Comparison of ENCODE assay signal across 27 cellular contexts in the genomic region with DNA sequence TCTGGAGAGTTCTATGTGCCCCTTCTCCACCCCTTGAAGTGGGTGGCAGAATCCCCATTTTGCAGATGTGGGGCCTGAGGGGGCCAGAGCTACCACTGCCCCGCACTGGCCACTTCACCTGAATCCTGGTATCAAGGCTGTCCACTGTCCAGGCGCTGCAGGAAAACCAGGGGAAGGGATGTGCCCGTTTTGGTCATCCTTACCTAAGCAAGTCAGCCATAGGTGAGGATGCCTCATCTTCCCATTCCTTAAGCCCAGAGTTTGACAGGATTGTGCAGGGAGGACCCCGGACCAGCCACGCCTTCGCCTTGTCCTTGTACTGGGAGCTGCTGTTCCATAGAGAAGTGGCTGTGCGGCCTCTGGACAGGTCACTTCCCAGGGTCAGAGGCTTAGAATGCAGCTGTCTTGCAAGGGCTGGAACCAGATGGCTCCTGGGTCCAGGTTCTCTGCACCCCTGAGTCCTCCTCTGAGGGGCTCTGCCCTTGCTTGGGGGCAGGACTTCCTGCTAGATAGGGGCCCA. TPM values are rescaled to one million over a fixed set of nuclear protein-coding genes. Genes with fewer than 3 reads are reported as not detected.
DNase-seq lines count a peak whose midpoint lies in the region; ATAC-seq, FAIRE-seq and TF ChIP-seq lines count a peak whose summit lies in the region.
"Had no signal": no experiment of that assay in that cellular context is flagged by ENCODE, and none has a peak within 500 bp of the region (broad histone marks: within the 10 kb centered on the region; RNA-seq: fewer than 3 reads in every experiment).

No MANE protein-coding gene starts in this region.

- H3K4me3 ChIP-seq in keratinocyte (ENCODE audit: control insufficient read depth in 2 of 3, extremely low read depth in 1 of 3, insufficient read depth in 2 of 3, low read depth in 1 of 3, low read length in 3 of 3): no peak overlapping the region
- H3K4me3 ChIP-seq: cardiac muscle cell, colonic mucosa, transverse colon had no signal

- no peak for ATAC-seq in activated CD8-positive, alpha-beta memory T cell treated with anti-CD3 and anti-CD28 coated beads, Interleukin-2, amount 10 ng/mL, durations not matched to agents 7 days and 5 days
- no peak for ATAC-seq in stimulated activated effector memory CD8-positive, alpha-beta T cell treated with anti-CD3 and anti-CD28 coated beads, Interleukin-12 subunit alpha, Interleukin-12 subunit beta, amount 100 ng/mL, for 72 hours
- ATAC-seq in HG02981 (IDR thresholded peaks at IDR 0.05; ENCODE audit: unreplicated experiment) (no peak), GM21576 (IDR thresholded peaks at IDR 0.05; ENCODE audit: unreplicated experiment) (no peak)
- ATAC-seq: effector memory CD8-positive, alpha-beta T cell; HCT116; T-helper 17 cell had no signal

- no peaks in the 10 kb centered on the region for H3K9me1 ChIP-seq in keratinocyte (ENCODE audit: control insufficient read depth, extremely low read depth, insufficient read depth, low read length)

- peaks cover 10% of the 10 kb centered on the region for H3K4me1 ChIP-seq in keratinocyte (ENCODE audit: control insufficient read depth, extremely low read depth, insufficient read depth, low read length)
- H3K4me1 ChIP-seq: colonic mucosa had no signal

- CTCF ChIA-PET in activated CD8-positive, alpha-beta memory T cell treated with anti-CD3 and anti-CD28 coated beads, Interleukin-2, amount 10 ng/mL, durations not matched to agents 7 days and 5 days (lab: Charles Lee): no interaction called here

- H3K9ac ChIP-seq in keratinocyte (ENCODE audit: control insufficient read depth, extremely low read depth, insufficient read depth, low read length): no peak overlapping the region

- FAIRE-seq in keratinocyte (lab: Jason Lieb, UNC): no peak
- FAIRE-seq: GM12892, TTC549 had no signal

- H3K36me3 ChIP-seq in KOPT-K1 (ENCODE audit: insufficient read depth, low read length): no peaks in the 10 kb centered on the region
- no peaks in the 10 kb centered on the region for H3K36me3 ChIP-seq in keratinocyte (ENCODE audit: control insufficient read depth in 2 of 2, extremely low read depth in 1 of 2, insufficient read depth in 2 of 2, low read length in 2 of 2)
- H3K36me3 ChIP-seq: cardiac muscle cell, colonic mucosa, transverse colon had no signal

- H3K9me3 Mint-ChIP-seq in activated CD8-positive, alpha-beta memory T cell treated with anti-CD3 and anti-CD28 coated beads, Interleukin-2, amount 10 ng/mL, durations not matched to agents 7 days and 5 days (ENCODE audit: low read depth): no peaks in the 10 kb centered on the region
- no peaks in the 10 kb centered on the region for H3K9me3 Mint-ChIP-seq in stimulated activated effector memory CD8-positive, alpha-beta T cell treated with anti-CD3 and anti-CD28 coated beads, Interleukin-12 subunit alpha, Interleukin-12 subunit beta, amount 100 ng/mL, for 72 hours
- H3K9me3 Mint-ChIP-seq: activated naive CD4-positive, alpha-beta T cell treated with anti-CD3 and anti-CD28 coated beads, Interleukin-2, amount 10 ng/mL, durations not matched to agents 7 days and 5 days; effector memory CD8-positive, alpha-beta T cell; memory B cell had no signal

- H3K9me3 ChIP-seq in KOPT-K1 (ENCODE audit: insufficient read depth, low read length, poor library complexity, severe bottlenecking): no peaks in the 10 kb centered on the region
- H3K9me3 ChIP-seq in keratinocyte (ENCODE audit: control insufficient read depth, low read depth, low read length): no peaks in the 10 kb centered on the region
- H3K9me3 ChIP-seq: Caco-2, colonic mucosa, transverse colon had no signal

- H2AFZ ChIP-seq in keratinocyte (ENCODE audit: control insufficient read depth, low read length): peak overlapping the region; percentile 74

- H3K27ac Mint-ChIP-seq in activated CD8-positive, alpha-beta memory T cell treated with anti-CD3 and anti-CD28 coated beads, Interleukin-2, amount 10 ng/mL, durations not matched to agents 7 days and 5 days: no peak overlapping the region
- peak overlapping the region; percentile 81 for H3K27ac Mint-ChIP-seq in stimulated activated effector memory CD8-positive, alpha-beta T cell treated with anti-CD3 and anti-CD28 coated beads, Interleukin-12 subunit alpha, Interleukin-12 subunit beta, amount 100 ng/mL, for 72 hours
- H3K27ac Mint-ChIP-seq: activated naive CD4-positive, alpha-beta T cell treated with anti-CD3 and anti-CD28 coated beads, Interleukin-2, amount 10 ng/mL, durations not matched to agents 7 days and 5 days; memory B cell; T-helper 17 cell had no signal

- dilution Hi-C loops in keratinocyte (cut with MboI; ENCODE audit: extremely low pct_ligation_motif_present, low sequenced_read_pairs): no loop called here

- H3K4me2 ChIP-seq in keratinocyte (ENCODE audit: control insufficient read depth, extremely low read depth, insufficient read depth, low read depth, low read length): peak overlapping the region; percentile 9

- no peaks in the 10 kb centered on the region for H3K27me3 ChIP-seq in keratinocyte (ENCODE audit: control insufficient read depth, extremely low read depth, insufficient read depth, low read length)
- H3K27me3 ChIP-seq: cardiac muscle cell, colonic mucosa, transverse colon had no signal

- H3K27ac ChIP-seq in KOPT-K1 (ENCODE audit: low read depth, low read length, poor library complexity, severe bottlenecking) (peak overlapping the region; percentile 43), keratinocyte (ENCODE audit: control insufficient read depth, insufficient read depth, low read length) (no peak overlapping the region)
- H3K27ac ChIP-seq: cardiac muscle cell, colonic mucosa, transverse colon had no signal

- H3K4me3 Mint-ChIP-seq in activated CD8-positive, alpha-beta memory T cell treated with anti-CD3 and anti-CD28 coated beads, Interleukin-2, amount 10 ng/mL, durations not matched to agents 7 days and 5 days: no peak overlapping the region
- H3K4me3 Mint-ChIP-seq in stimulated activated effector memory CD8-positive, alpha-beta T cell treated with anti-CD3 and anti-CD28 coated beads, Interleukin-12 subunit alpha, Interleukin-12 subunit beta, amount 100 ng/mL, for 72 hours: no peak overlapping the region
- H3K4me3 Mint-ChIP-seq: activated naive CD4-positive, alpha-beta T cell treated with anti-CD3 and anti-CD28 coated beads, Interleukin-2, amount 10 ng/mL, durations not matched to agents 7 days and 5 days; CD14-positive monocyte; effector memory CD8-positive, alpha-beta T cell; memory B cell; T-helper 17 cell had no signal

- DNase-seq in activated CD8-positive, alpha-beta memory T cell treated with anti-CD3 and anti-CD28 coated beads, Interleukin-2, amount 10 ng/mL, durations not matched to agents 7 days and 5 days: peak; percentile 31
- no peak for DNase-seq in activated CD8-positive, alpha-beta memory T cell treated with anti-CD3 and anti-CD28 coated beads, Interleukin-2, amount 50 U/mL, for 48 hours
- DNase-seq in keratinocyte (ENCODE audit: low read depth, low spot score): no peak
- DNase-seq in stimulated activated effector memory CD8-positive, alpha-beta T cell treated with anti-CD3 and anti-CD28 coated beads, Interleukin-12 subunit alpha, Interleukin-12 subunit beta, amount 100 ng/mL, for 72 hours (ENCODE audit: low spot score in 2 of 2): no peak
- DNase-seq in stimulated activated CD4-positive, alpha-beta T cell treated with anti-CD3 and anti-CD28 coated beads, Interleukin-15, amount 100 ng/mL, for 24 hours: no peak
- DNase-seq: 8988T; activated naive CD4-positive, alpha-beta T cell treated with anti-CD3 and anti-CD28 coated beads, Interleukin-2, amount 10 ng/mL, durations not matched to agents 7 days and 5 days; Caco-2; colonic mucosa; DMS53; effector memory CD8-positive, alpha-beta T cell; NCI-H146; NCI-H345; SHP77; stimulated activated CD4-positive, alpha-beta T cell treated with anti-CD3 and anti-CD28 coated beads, Interleukin-12 subunit alpha, Interleukin-12 subunit beta, amount 100 ng/mL, for 4 hours; stimulated activated CD4-positive, alpha-beta T cell treated with anti-CD3 and anti-CD28 coated beads, Interleukin-4, amount 100 ng/mL, for 1 hour; T-helper 17 cell; transverse colon had no signal

- no peaks in the 10 kb centered on the region for H3K36me3 Mint-ChIP-seq in activated CD8-positive, alpha-beta memory T cell treated with anti-CD3 and anti-CD28 coated beads, Interleukin-2, amount 10 ng/mL, durations not matched to agents 7 days and 5 days
- no peaks in the 10 kb centered on the region for H3K36me3 Mint-ChIP-seq in stimulated activated effector memory CD8-positive, alpha-beta T cell treated with anti-CD3 and anti-CD28 coated beads, Interleukin-12 subunit alpha, Interleukin-12 subunit beta, amount 100 ng/mL, for 72 hours
- H3K36me3 Mint-ChIP-seq: activated naive CD4-positive, alpha-beta T cell treated with anti-CD3 and anti-CD28 coated beads, Interleukin-2, amount 10 ng/mL, durations not matched to agents 7 days and 5 days; memory B cell had no signal

- H4K20me1 ChIP-seq in keratinocyte (ENCODE audit: control insufficient read depth, extremely low read depth, insufficient read depth, low read length): no peaks in the 10 kb centered on the region

- no peak for TF ChIP-seq CTCF in keratinocyte (optimal IDR thresholded peaks at IDR 0.05 in 1 of 3, IDR thresholded peaks at IDR 0.05 in 1 of 3, conservative IDR thresholded peaks at IDR 0.05 in 1 of 3; ENCODE audit: extremely low read depth in 1 of 3, insufficient read depth in 2 of 3, low read length in 3 of 3)

- no peaks in the 10 kb centered on the region for H3K27me3 Mint-ChIP-seq in activated CD8-positive, alpha-beta memory T cell treated with anti-CD3 and anti-CD28 coated beads, Interleukin-2, amount 10 ng/mL, durations not matched to agents 7 days and 5 days
- H3K27me3 Mint-ChIP-seq: effector memory CD8-positive, alpha-beta T cell had no signal

- peaks cover 25% of the 10 kb centered on the region for H3K4me1 Mint-ChIP-seq in activated CD8-positive, alpha-beta memory T cell treated with anti-CD3 and anti-CD28 coated beads, Interleukin-2, amount 10 ng/mL, durations not matched to agents 7 days and 5 days
- H3K4me1 Mint-ChIP-seq in stimulated activated effector memory CD8-positive, alpha-beta T cell treated with anti-CD3 and anti-CD28 coated beads, Interleukin-12 subunit alpha, Interleukin-12 subunit beta, amount 100 ng/mL, for 72 hours: peaks cover 45% of the 10 kb centered on the region

- no peaks in the 10 kb centered on the region for H3K79me2 ChIP-seq in keratinocyte (ENCODE audit: control insufficient read depth, insufficient read depth, low read length)

RNA-seq across cellular contexts. Expression of gene RIN3, which starts 54.6 kb away (rescaled TPM):
- 100 to 1,000 TPM in 1 of 2 experiments, 10 to 100 TPM in 1; 76.1 to 122 TPM for total RNA-seq in activated CD8-positive, alpha-beta memory T cell treated with anti-CD3 and anti-CD28 coated beads, Interleukin-2, amount 10 ng/mL, durations not matched to agents 7 days and 5 days
- 0.79 to 4.7 TPM (median 1.2 TPM) in 3 replicates for polyA plus RNA-seq in keratinocyte
- 0.81 TPM for polyA plus RNA-seq in keratinocyte (2011; ENCODE audit: low read depth)
- 2.4 and 3.9 TPM in 2 replicates for polyA plus RNA-seq in keratinocyte (2011; cell fraction: cytosol; rRNA removed)
- polyA plus RNA-seq in keratinocyte (2011; cell fraction: nucleus; rRNA removed): 3.8 and 5.2 TPM in 2 replicates
- polyA plus RNA-seq in keratinocyte (2012; ENCODE audit: low replicate concordance): 2.0 and 8.7 TPM in 2 replicates
- 2.1 to 15.3 TPM (median 4.6 TPM) in 3 replicates for polyA minus RNA-seq in keratinocyte
- polyA minus RNA-seq in keratinocyte (2011; cell fraction: cytosol; rRNA and poly(A)+ RNA removed): 6.1 TPM
- polyA minus RNA-seq in keratinocyte (2011; cell fraction: nucleus; rRNA and poly(A)+ RNA removed): 6.9 and 8.9 TPM in 2 replicates
